Comparison of ENCODE assay signal across 16 cellular contexts in genomic region chr6:73968358-73968757, GRCh38.
DNase-seq lines count a peak whose midpoint lies in the region; ATAC-seq and TF ChIP-seq lines count a peak whose summit lies in the region.
"Had no signal": no experiment of that assay in that cellular context is flagged by ENCODE, and none has a peak within 500 bp of the region (broad histone marks: within the 10 kb centered on the region; RNA-seq: fewer than 3 reads in every experiment).

No MANE protein-coding gene starts in this region.

- no peak overlapping the region for H2AK9ac ChIP-seq in IMR-90 (replicated peaks; ENCODE audit: low read depth, low read length, poor library complexity)

- TF ChIP-seq RAD21 in IMR-90 (IDR thresholded peaks at IDR 0.05; ENCODE audit: low read length), result no peak

- dilution Hi-C loops in IMR-90 (cut with HindIII; ENCODE audit: low sequenced_read_pairs, unreplicated experiment), result no loop called here

- no peak overlapping the region for H4K12ac ChIP-seq in trophoblast cell (ENCODE audit: low read depth, low read length)

- in situ Hi-C loops in IMR-90 (cut with MboI; ENCODE audit: low sequenced_read_pairs) (no loop called here), gastrocnemius medialis (cut with MboI; ENCODE audit: low sequenced_read_pairs in 4 of 4) (loop anchor here in 2 of 4 donors (25.0 kb wide), 1 partner anchor 1244 kb away; the partner anchor contains the start of gene COL12A1 (in 2 of the 2))

- H2BK120ac ChIP-seq in IMR-90 (ENCODE audit: low read depth, low read length), result no peak overlapping the region
- H2BK120ac ChIP-seq in trophoblast cell (ENCODE audit: insufficient read depth, low read length, poor library complexity), result no peak overlapping the region
- H2BK120ac ChIP-seq in mesendoderm (ENCODE audit: low read depth, low read length), result no peak overlapping the region

- H2BK20ac ChIP-seq in IMR-90 (ENCODE audit: low read depth, low read length), result no peak overlapping the region

- H3K9me1 ChIP-seq in IMR-90 (ENCODE audit: insufficient read depth, low read length), result no peaks in the 10 kb centered on the region

- H3K23ac ChIP-seq in IMR-90 (ENCODE audit: low read depth, low read length), result no peak overlapping the region; the same call in 1 of the 2 replicates
- H3K23ac ChIP-seq in trophoblast cell (ENCODE audit: low read length), result no peak overlapping the region
- no peak overlapping the region for H3K23ac ChIP-seq in mesendoderm (ENCODE audit: low read length)

- peaks cover 2% of the 10 kb centered on the region; the same call in 1 of the 2 replicates for H3K4me1 ChIP-seq in IMR-90 (ENCODE audit: control insufficient read depth, insufficient read depth, low read length)
- H3K4me1 ChIP-seq in trophoblast cell (ENCODE audit: control insufficient read depth in 1 of 2, insufficient read depth in 2 of 2, low read length in 2 of 2), result no peaks in the 10 kb centered on the region
- H3K4me1 ChIP-seq in mesendoderm (ENCODE audit: control insufficient read depth, low read depth, low read length), result no peaks in the 10 kb centered on the region
- H3K4me1 ChIP-seq in gastrocnemius medialis, result peaks cover 0 to 4% of the 10 kb centered on the region in 2 donors
- H3K4me1 ChIP-seq: BE2C had no signal

- H3K36me3 ChIP-seq in IMR-90 (ENCODE audit: control insufficient read depth, insufficient read depth, low read length) (no peaks in the 10 kb centered on the region), trophoblast cell (ENCODE audit: control insufficient read depth in 1 of 2, insufficient read depth in 2 of 2, low read length in 2 of 2) (no peaks in the 10 kb centered on the region), mesendoderm (ENCODE audit: control insufficient read depth, insufficient read depth, low read length) (no peaks in the 10 kb centered on the region), gastrocnemius medialis (no peaks in the 10 kb centered on the region)
- H3K36me3 ChIP-seq: BE2C had no signal

- H2AFZ ChIP-seq in IMR-90 (replicated peaks; ENCODE audit: low read length, poor library complexity), result no peak overlapping the region
- no peak overlapping the region for H2AFZ ChIP-seq in trophoblast cell (ENCODE audit: insufficient read depth, low read length, poor library complexity)

- H3K27me3 ChIP-seq in IMR-90 (ENCODE audit: control insufficient read depth, insufficient read depth, low read length) (no peaks in the 10 kb centered on the region), trophoblast cell (ENCODE audit: insufficient read depth, low read length) (no peaks in the 10 kb centered on the region), mesendoderm (ENCODE audit: insufficient read depth, low read length, poor library complexity) (no peaks in the 10 kb centered on the region), gastrocnemius medialis (no peaks in the 10 kb centered on the region)
- H3K27me3 ChIP-seq: BE2C had no signal

- H2AK5ac ChIP-seq in IMR-90 (ENCODE audit: low read depth, low read length) (no peak overlapping the region), trophoblast cell (ENCODE audit: low read length) (no peak overlapping the region), mesendoderm (ENCODE audit: low read length) (no peak overlapping the region)

- no peak overlapping the region for H2BK12ac ChIP-seq in trophoblast cell (ENCODE audit: low read length)

- intact Hi-C loops in IMR-90 (cut with micrococcal nuclease) (loop anchor here (5.0 kb wide), 2 partner anchors 111 to 231 kb away; no protein-coding TSS in a partner anchor), gastrocnemius medialis (cut with DNase I; ENCODE audit: low total_unique reads) (no loop called here)

- H3K79me1 ChIP-seq in IMR-90 (ENCODE audit: low read depth in 1 of 2, low read length in 2 of 2) (no peaks in the 10 kb centered on the region), trophoblast cell (ENCODE audit: low read length) (no peaks in the 10 kb centered on the region), mesendoderm (ENCODE audit: low read length) (no peaks in the 10 kb centered on the region)

- H4K91ac ChIP-seq in IMR-90 (ENCODE audit: insufficient read depth, low read depth, low read length) (no peak overlapping the region), trophoblast cell (ENCODE audit: low read depth, low read length) (no peak overlapping the region)

- H3K27ac ChIP-seq in IMR-90 (ENCODE audit: insufficient read depth, low read length), result no peak overlapping the region
- no peak overlapping the region for H3K27ac ChIP-seq in trophoblast cell (ENCODE audit: low read depth, low read length)
- no peak overlapping the region for H3K27ac ChIP-seq in mesendoderm (ENCODE audit: low read depth, low read length)
- H3K27ac ChIP-seq in gastrocnemius medialis, result no peak overlapping the region
- H3K27ac ChIP-seq: C4-2B had no signal

- no peak overlapping the region for H4K5ac ChIP-seq in IMR-90 (ENCODE audit: low read depth, low read length)
- H4K5ac ChIP-seq in mesendoderm (ENCODE audit: low read length), result no peak overlapping the region

- H3K79me2 ChIP-seq in trophoblast cell (ENCODE audit: control insufficient read depth, insufficient read depth, low read length, poor library complexity) (no peaks in the 10 kb centered on the region), mesendoderm (ENCODE audit: control insufficient read depth, insufficient read depth, low read length) (no peaks in the 10 kb centered on the region)

- H3K4me3 ChIP-seq in IMR-90 (ENCODE audit: insufficient read depth, low read depth, low read length) (no peak overlapping the region), trophoblast cell (ENCODE audit: low read depth, low read length) (no peak overlapping the region), mesendoderm (ENCODE audit: low read length) (no peak overlapping the region), gastrocnemius medialis (no peak overlapping the region)
- H3K4me3 ChIP-seq: K562 had no signal

- H3K4me2 ChIP-seq in IMR-90 (ENCODE audit: low read depth, low read length), result no peak overlapping the region
- H3K4me2 ChIP-seq in trophoblast cell (ENCODE audit: low read length), result no peak overlapping the region
- H3K4me2 ChIP-seq in mesendoderm (ENCODE audit: low read length), result no peak overlapping the region

- no CpG with 5 or more reads among the region's 2 CpGs for WGBS in IMR-90 (ENCODE audit: extremely low coverage in 2 of 2, insufficient read length in 1 of 2), 2 experiments
- no CpG with 5 or more reads among the region's 2 CpGs for WGBS in trophoblast cell (ENCODE audit: extremely low coverage, insufficient coverage, insufficient read length)
- WGBS in mesendoderm (ENCODE audit: extremely low coverage, insufficient coverage, low lambda C conversion rate), result no CpG with 5 or more reads among the region's 2 CpGs

- TF ChIP-seq POLR2A in IMR-90 (IDR thresholded peaks at IDR 0.05; ENCODE audit: low read depth, low read length) (no peak), gastrocnemius medialis (IDR thresholded peaks at IDR 0.05) (no peak)

- POLR2A ChIA-PET in IMR-90 (lab: Charles Lee; ENCODE audit: unreplicated experiment), result no interaction called here

- no peak overlapping the region for H2BK15ac ChIP-seq in IMR-90 (ENCODE audit: low read depth, low read length)
- H2BK15ac ChIP-seq in mesendoderm (replicated peaks; ENCODE audit: low read depth), result no peak overlapping the region

- no peak overlapping the region for H2BK5ac ChIP-seq in IMR-90 (ENCODE audit: low read depth, low read length, poor library complexity, severe bottlenecking)
- H2BK5ac ChIP-seq in trophoblast cell (ENCODE audit: low read depth, low read length, poor library complexity), result no peak overlapping the region
- H2BK5ac ChIP-seq in mesendoderm (ENCODE audit: low read length), result no peak overlapping the region

- no peak overlapping the region for H4K8ac ChIP-seq in IMR-90 (ENCODE audit: low read depth in 2 of 2, low read length in 2 of 2)
- H4K8ac ChIP-seq in trophoblast cell (ENCODE audit: low read depth, low read length), result no peak overlapping the region
- H4K8ac ChIP-seq in mesendoderm (ENCODE audit: low read depth, low read length), result no peak overlapping the region

- H3K56ac ChIP-seq in IMR-90 (ENCODE audit: extremely low read depth, insufficient read depth, low read length) (no peak overlapping the region), mesendoderm (ENCODE audit: low read length) (no peak overlapping the region)

- H3K4ac ChIP-seq in IMR-90 (ENCODE audit: low read depth, low read length), result no peak overlapping the region
- no peak overlapping the region for H3K4ac ChIP-seq in trophoblast cell (ENCODE audit: low read depth, low read length)
- no peak overlapping the region for H3K4ac ChIP-seq in mesendoderm (ENCODE audit: low read depth, low read length)

- peak; percentile 10 for DNase-seq in EH (ENCODE audit: low read depth)
- peak; percentile 35 for DNase-seq in IMR-90
- DNase-seq in dermis blood vessel endothelial cell, result peak; percentile 4
- peak; percentile 32 for DNase-seq in foreskin melanocyte
- DNase-seq in trophoblast cell, result no peak
- no peak for DNase-seq in mesendoderm
- no peak for DNase-seq in gastrocnemius medialis
- DNase-seq: BE2C; CD4-positive, alpha-beta memory T cell; COR-L47; DND-41; GOT3; H9 had no signal

- H3K9me3 ChIP-seq in IMR-90 (ENCODE audit: control insufficient read depth, insufficient read depth, low read length) (no peaks in the 10 kb centered on the region), trophoblast cell (ENCODE audit: insufficient read depth, low read depth, low read length) (no peaks in the 10 kb centered on the region), gastrocnemius medialis (no peaks in the 10 kb centered on the region)
- H3K9me3 ChIP-seq: BE2C had no signal

- H3K9ac ChIP-seq in IMR-90 (ENCODE audit: low read depth, low read length) (no peak overlapping the region), trophoblast cell (ENCODE audit: low read length) (no peak overlapping the region), mesendoderm (ENCODE audit: low read length) (no peak overlapping the region)

- no TSS peak for BruUV-seq in IMR-90 (replicated peaks; lab: Mats Ljungman, UMichigan)

- H3K14ac ChIP-seq in IMR-90 (replicated peaks; ENCODE audit: low read depth, low read length) (no peak overlapping the region), trophoblast cell (ENCODE audit: low read length) (no peak overlapping the region)

- ATAC-seq in IMR-90 (ENCODE audit: low read depth), result no peak; the same call in 1 of the 2 replicates
- ATAC-seq in gastrocnemius medialis, result no peak
- no peak for ATAC-seq in HG03025 (IDR thresholded peaks at IDR 0.05; ENCODE audit: low FRiP score, unreplicated experiment)
- ATAC-seq: K562 had no signal

- CTCF ChIA-PET in IMR-90 (lab: Yijun Ruan, JAX), result interaction anchor here (1.5 to 2.7 kb wide), 2 partner anchors 22 to 1240 kb away, joined by 3 to 10 read pairs; no protein-coding TSS in a partner anchor

- TF ChIP-seq CTCF in IMR-90 (conservative IDR thresholded peaks at IDR 0.05; ENCODE audit: low read depth, low read length) (no peak), gastrocnemius medialis (IDR thresholded peaks at IDR 0.05 in 4 of 5, conservative IDR thresholded peaks at IDR 0.05 in 1 of 5) (no peak)

- no peaks in the 10 kb centered on the region for H4K20me1 ChIP-seq in IMR-90 (ENCODE audit: insufficient read depth, low read length)

- H3K18ac ChIP-seq in IMR-90 (ENCODE audit: low read depth, low read length) (no peak overlapping the region), trophoblast cell (ENCODE audit: low read length) (no peak overlapping the region), mesendoderm (ENCODE audit: low read length) (no peak overlapping the region)

TF ChIP-seq in IMR-90, 13 proteins besides CTCF, POLR2A, EP300 and RAD21 (continues in another document):
- no peak for TF ChIP-seq FOS (IDR thresholded peaks at IDR 0.05; ENCODE audit: low read depth, low read length)

Comparison
In these comparisons a context has a peak if more than half of its experiments do, and no peak if none do; other contexts are left out.
1. DNase-seq: peak in EH (single experiment), IMR-90 (single experiment), dermis blood vessel endothelial cell (single experiment) and foreskin melanocyte (single experiment); none in trophoblast cell (0 of 2), mesendoderm (single experiment) and gastrocnemius medialis (0 of 2).